9 cellular contexts compared by ENCODE assay signal in genomic region chr2:101516833-101517690, GRCh38. TPM values are rescaled to one million over a fixed set of nuclear protein-coding genes. Genes with fewer than 3 reads are reported as not detected.
DNase-seq lines count a peak whose midpoint lies in the region; TF ChIP-seq lines count a peak whose summit lies in the region.
"Had no signal": no experiment of that assay in that cellular context is flagged by ENCODE, and none has a peak within 500 bp of the region (broad histone marks: within the 10 kb centered on the region; RNA-seq: fewer than 3 reads in every experiment).

No MANE protein-coding gene starts in this region.

- H3K9ac ChIP-seq in HUES64 (ENCODE audit: low read depth, low read length), result no peak overlapping the region

- POLR2A ChIA-PET in activated CD4-positive, alpha-beta memory T cell treated with anti-CD3 and anti-CD28 coated beads, Interleukin-2, amount 10 ng/mL, durations not matched to agents 7 days and 5 days (lab: Charles Lee), result interaction anchor here (0.6 to 1.0 kb wide), 2 partner anchors 42 to 180 kb away, joined by 3 to 5 read pairs; partner anchors contain the start of gene RFX8

- H3K27me3 ChIP-seq in HUES64 (ENCODE audit: insufficient read depth, low read length) (no peaks in the 10 kb centered on the region), tibial nerve (no peaks in the 10 kb centered on the region)

- peaks cover 4% of the 10 kb centered on the region for H3K27me3 Mint-ChIP-seq in activated CD4-positive, alpha-beta memory T cell treated with anti-CD3 and anti-CD28 coated beads, Interleukin-2, amount 10 ng/mL, durations not matched to agents 7 days and 5 days

- H3K36me3 Mint-ChIP-seq in activated CD4-positive, alpha-beta memory T cell treated with anti-CD3 and anti-CD28 coated beads, Interleukin-2, amount 10 ng/mL, durations not matched to agents 7 days and 5 days (ENCODE audit: low read depth), result peaks cover 6% of the 10 kb centered on the region

- H3K27ac Mint-ChIP-seq in activated CD4-positive, alpha-beta memory T cell treated with anti-CD3 and anti-CD28 coated beads, Interleukin-2, amount 10 ng/mL, durations not matched to agents 7 days and 5 days, result peak overlapping the region; percentile 16

- CTCF ChIA-PET in activated CD4-positive, alpha-beta memory T cell treated with anti-CD3 and anti-CD28 coated beads, Interleukin-2, amount 10 ng/mL, durations not matched to agents 7 days and 5 days (lab: Charles Lee), result interaction anchor here (0.7 kb wide), 1 partner anchor 17 kb away, joined by 3 read pairs; no protein-coding TSS in a partner anchor

- H3K9me3 Mint-ChIP-seq in activated CD4-positive, alpha-beta memory T cell treated with anti-CD3 and anti-CD28 coated beads, Interleukin-2, amount 10 ng/mL, durations not matched to agents 7 days and 5 days, result peaks cover 9% of the 10 kb centered on the region

- no peak overlapping the region for H3K4me3 Mint-ChIP-seq in activated CD4-positive, alpha-beta memory T cell treated with anti-CD3 and anti-CD28 coated beads, Interleukin-2, amount 10 ng/mL, durations not matched to agents 7 days and 5 days

- H3K4me1 Mint-ChIP-seq in activated CD4-positive, alpha-beta memory T cell treated with anti-CD3 and anti-CD28 coated beads, Interleukin-2, amount 10 ng/mL, durations not matched to agents 7 days and 5 days, result peaks cover 38% of the 10 kb centered on the region

- TF ChIP-seq EP300 in tibial nerve (IDR thresholded peaks at IDR 0.05), result no peak

- H3K4me1 ChIP-seq in HUES64 (ENCODE audit: insufficient read depth, low read length) (peaks cover 19% of the 10 kb centered on the region), tibial nerve (peaks cover 0 to 30% (median 6%) of the 10 kb centered on the region in 4 donors)

- no peak for TF ChIP-seq POLR2A in tibial nerve (IDR thresholded peaks at IDR 0.05)

- H3K27ac ChIP-seq in HUES64 (ENCODE audit: low read depth, low read length) (peak overlapping the region; percentile 59; the same call in 1 of the 2 replicates), tibial nerve (no peak overlapping the region)

- DNase-seq in AG09309 (ENCODE audit: low read depth), result peak; percentile 83
- DNase-seq in activated CD4-positive, alpha-beta memory T cell treated with anti-CD3 and anti-CD28 coated beads, Interleukin-2, amount 10 ng/mL, durations not matched to agents 7 days and 5 days, result peak; percentile 55
- peak; percentile 88 for DNase-seq in kidney glomerular epithelial cell (lab: John Stamatoyannopoulos, UW)
- no peak for DNase-seq in effector CD4-positive, alpha-beta T cell
- no peak for DNase-seq in islet precursor cell
- DNase-seq in middle frontal gyrus (ENCODE audit: extremely low spot score, low spot score), result no peak
- DNase-seq in tibial nerve (ENCODE audit: low spot score in 2 of 2), result no peak

- H3K36me3 ChIP-seq in HUES64 (ENCODE audit: insufficient read depth, low read length) (no peaks in the 10 kb centered on the region), tibial nerve (no peaks in the 10 kb centered on the region)

- peaks cover 20% of the 10 kb centered on the region for H3K9me3 ChIP-seq in HUES64 (ENCODE audit: insufficient read depth, low read depth, low read length)
- H3K9me3 ChIP-seq in tibial nerve, result no peaks in the 10 kb centered on the region

- H3K4me3 ChIP-seq in AG09309 (ENCODE audit: control insufficient read depth, low read depth, low read length) (no peak overlapping the region), HUES64 (ENCODE audit: low read length) (no peak overlapping the region), tibial nerve (no peak overlapping the region)
- H3K4me3 ChIP-seq: GM12878 had no signal

- WGBS in HUES64, result 74% methylated on average over 8 of the region's 8 CpGs
- WGBS in tibial nerve, 2 donors, result 62 to 68% methylated on average over 8 of the region's 8 CpGs

- TF ChIP-seq CTCF in AG09309 (IDR thresholded peaks at IDR 0.05; ENCODE audit: control insufficient read depth, insufficient read depth, low read depth, low read length, missing control alignments), result no peak
- no peak for TF ChIP-seq CTCF in tibial nerve (IDR thresholded peaks at IDR 0.05)

RNA-seq across cellular contexts. Expression of gene RFX8, which starts 42.1 kb away (rescaled TPM):
- not detected for polyA plus RNA-seq in HUES64 (2013, experiment 1 of 2)
- polyA plus RNA-seq in HUES64 (2013, experiment 2 of 2), result not detected
- total RNA-seq in activated CD4-positive, alpha-beta memory T cell treated with anti-CD3 and anti-CD28 coated beads, Interleukin-2, amount 10 ng/mL, durations not matched to agents 7 days and 5 days, result 1 to 10 TPM; 1.7 to 2.6 TPM
- 1 to 10 TPM; 1.4 to 6.9 (median 3.9) TPM for total RNA-seq in tibial nerve
- total RNA-seq: GM12878 had no signal

Comparison
In these comparisons a context has a peak if more than half of its experiments do, and no peak if none do; other contexts are left out.
1. DNase-seq: peak in AG09309 (single experiment), activated CD4-positive, alpha-beta memory T cell treated with anti-CD3 and anti-CD28 coated beads, Interleukin-2, amount 10 ng/mL, durations not matched to agents 7 days and 5 days (single experiment) and kidney glomerular epithelial cell (single experiment); none in effector CD4-positive, alpha-beta T cell (single experiment), islet precursor cell (single experiment), middle frontal gyrus (single experiment) and tibial nerve (0 of 2).